Comparison of ENCODE assay signal across 27 cellular contexts in the genomic region with DNA sequence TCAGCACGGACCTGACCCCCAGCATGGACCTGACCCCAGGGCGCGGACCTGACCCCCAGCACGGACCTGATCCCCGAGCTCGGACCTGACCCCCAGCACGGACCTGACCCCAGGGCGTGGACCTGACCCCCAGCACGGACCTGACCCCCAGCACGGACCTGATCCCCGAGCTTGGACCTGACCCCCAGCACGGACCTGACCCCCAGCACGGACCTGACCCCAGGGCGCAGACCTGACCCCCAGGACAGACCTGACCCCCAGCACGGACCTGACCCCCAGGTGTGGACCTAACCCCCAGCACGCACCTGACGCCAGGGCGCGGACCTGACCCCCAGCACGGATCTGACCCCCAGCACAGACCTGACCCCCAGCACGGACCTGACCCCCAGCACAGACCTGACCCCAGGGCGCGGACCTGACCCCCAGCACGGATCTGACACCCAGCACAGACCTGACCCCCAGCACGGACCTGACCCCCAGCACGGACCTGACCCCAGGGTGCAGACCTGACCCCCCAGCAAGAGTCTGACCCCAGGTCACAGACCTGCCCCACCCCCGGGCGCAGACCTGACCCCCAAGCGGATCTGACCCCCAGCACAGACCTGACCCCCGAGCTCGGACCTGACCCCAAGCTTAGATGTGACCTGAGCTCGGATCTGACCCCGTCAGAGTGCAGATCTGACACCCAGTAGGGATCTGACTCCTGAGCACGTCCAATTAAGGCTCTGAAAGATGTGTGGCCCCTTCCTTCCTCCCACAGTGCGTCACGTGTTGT.
"Had no signal": no experiment of that assay in that cellular context is flagged by ENCODE, and none has a peak within 500 bp of the region (broad histone marks: within the 10 kb centered on the region; RNA-seq: fewer than 3 reads in every experiment).

No MANE protein-coding gene starts in this region.

- H3K36me3 Mint-ChIP-seq: immature natural killer cell, memory B cell had no signal

- ATAC-seq: gastrocnemius medialis, heart right ventricle, left colon, left lobe of liver, left ventricle myocardium superior had no signal

- FAIRE-seq: colon, endothelial cell of umbilical vein, kidney had no signal

- DNase-seq: dermis blood vessel endothelial cell; dorsolateral prefrontal cortex; effector CD4-positive, alpha-beta T cell; effector memory CD4-positive, alpha-beta T cell; esophagus squamous epithelium; foreskin fibroblast; foreskin melanocyte; gastrocnemius medialis; glutamatergic neuron; head of caudate nucleus; heart right ventricle; hypothalamus; immature natural killer cell; islet precursor cell; kidney; kidney glomerular epithelial cell; left colon; left ventricle myocardium superior; mammary epithelial cell; mesendoderm; midbrain had no signal

- H3K27me3 ChIP-seq: dorsolateral prefrontal cortex, gastrocnemius medialis had no signal

- H3K4me3 Mint-ChIP-seq: immature natural killer cell, memory B cell had no signal

- H3K36me3 ChIP-seq: esophagus squamous epithelium, gastrocnemius medialis, heart right ventricle had no signal

- H3K9me3 Mint-ChIP-seq: immature natural killer cell, memory B cell had no signal

- H3K4me1 ChIP-seq: esophagus squamous epithelium, gastrocnemius medialis, heart right ventricle had no signal

- H3K4me1 Mint-ChIP-seq: immature natural killer cell, memory B cell had no signal

- H3K9me3 ChIP-seq: esophagus squamous epithelium, gastrocnemius medialis, heart right ventricle had no signal

- H3K4me3 ChIP-seq: coronary artery, dorsolateral prefrontal cortex, esophagus squamous epithelium, gastrocnemius medialis, heart right ventricle, lung had no signal

- H3K27ac Mint-ChIP-seq: memory B cell had no signal

- H3K27ac ChIP-seq: coronary artery, dorsolateral prefrontal cortex, esophagus squamous epithelium, gastrocnemius medialis, heart right ventricle had no signal
